Comparison of ENCODE assay signal across 2 cellular contexts in genomic region chr1:207870279-207871031, GRCh38.
TF ChIP-seq lines count a peak whose summit lies in the region.

No MANE protein-coding gene starts in this region.

TF ChIP-seq in IMR-90, 13 proteins besides CTCF, POLR2A, EP300 and RAD21:
- TF ChIP-seq BHLHE40 (IDR thresholded peaks at IDR 0.05; ENCODE audit: low read depth, low read length) (no peak), NFE2L2 (IDR thresholded peaks at IDR 0.05; ENCODE audit: low read depth, low read length) (no peak), FOS (IDR thresholded peaks at IDR 0.05; ENCODE audit: low read depth, low read length) (no peak), RCOR1 (IDR thresholded peaks at IDR 0.05; ENCODE audit: insufficient replicate concordance, low read length) (no peak), MXI1 (IDR thresholded peaks at IDR 0.05; ENCODE audit: borderline replicate concordance, low read depth, low read length) (no peak), RFX5 (IDR thresholded peaks at IDR 0.05; ENCODE audit: low read depth, low read length) (no peak), USF2 (IDR thresholded peaks at IDR 0.05; ENCODE audit: low read depth, low read length) (no peak), MAZ (IDR thresholded peaks at IDR 0.05; ENCODE audit: borderline replicate concordance, low read depth, low read length) (no peak), SMC3 (IDR thresholded peaks at IDR 0.05; ENCODE audit: low read depth, low read length) (no peak), ELK1 (IDR thresholded peaks at IDR 0.05; ENCODE audit: borderline replicate concordance, low read depth, low read length) (no peak), CHD1 (IDR thresholded peaks at IDR 0.05; ENCODE audit: low read depth, low read length) (no peak), CEBPB (IDR thresholded peaks at IDR 0.05; ENCODE audit: low read depth, low read length) (no peak), MAFK (IDR thresholded peaks at IDR 0.05; ENCODE audit: low read depth, low read length) (no peak)

TF ChIP-seq in HEK293T, 16 proteins besides CTCF, POLR2A, EP300 and RAD21:
- TF ChIP-seq FOXK2 (IDR thresholded peaks at IDR 0.05) (no peak), BHLHE40 (IDR thresholded peaks at IDR 0.05; ENCODE audit: borderline replicate concordance) (no peak), HDGF (IDR thresholded peaks at IDR 0.05; ENCODE audit: borderline replicate concordance) (no peak), SP1 (IDR thresholded peaks at IDR 0.05) (no peak), FOXM1 (IDR thresholded peaks at IDR 0.05; ENCODE audit: borderline replicate concordance) (no peak), L3MBTL2 (conservative IDR thresholded peaks at IDR 0.05) (no peak), ELF4 (IDR thresholded peaks at IDR 0.05) (no peak), TARDBP (IDR thresholded peaks at IDR 0.05) (no peak), LEF1 (IDR thresholded peaks at IDR 0.05; ENCODE audit: borderline replicate concordance) (no peak), FOXA1 (IDR thresholded peaks at IDR 0.05) (no peak), SUZ12 (IDR thresholded peaks at IDR 0.05) (no peak), PKNOX1 (IDR thresholded peaks at IDR 0.05) (no peak), ARNT (IDR thresholded peaks at IDR 0.05) (no peak), CTBP1 (IDR thresholded peaks at IDR 0.05; ENCODE audit: borderline replicate concordance) (no peak), ZNF384 (IDR thresholded peaks at IDR 0.05) (no peak)
TF ChIP-seq in HEK293T: peak in this region for 0.
